ENCODE assay signal across 12 cellular contexts in the genomic region with DNA sequence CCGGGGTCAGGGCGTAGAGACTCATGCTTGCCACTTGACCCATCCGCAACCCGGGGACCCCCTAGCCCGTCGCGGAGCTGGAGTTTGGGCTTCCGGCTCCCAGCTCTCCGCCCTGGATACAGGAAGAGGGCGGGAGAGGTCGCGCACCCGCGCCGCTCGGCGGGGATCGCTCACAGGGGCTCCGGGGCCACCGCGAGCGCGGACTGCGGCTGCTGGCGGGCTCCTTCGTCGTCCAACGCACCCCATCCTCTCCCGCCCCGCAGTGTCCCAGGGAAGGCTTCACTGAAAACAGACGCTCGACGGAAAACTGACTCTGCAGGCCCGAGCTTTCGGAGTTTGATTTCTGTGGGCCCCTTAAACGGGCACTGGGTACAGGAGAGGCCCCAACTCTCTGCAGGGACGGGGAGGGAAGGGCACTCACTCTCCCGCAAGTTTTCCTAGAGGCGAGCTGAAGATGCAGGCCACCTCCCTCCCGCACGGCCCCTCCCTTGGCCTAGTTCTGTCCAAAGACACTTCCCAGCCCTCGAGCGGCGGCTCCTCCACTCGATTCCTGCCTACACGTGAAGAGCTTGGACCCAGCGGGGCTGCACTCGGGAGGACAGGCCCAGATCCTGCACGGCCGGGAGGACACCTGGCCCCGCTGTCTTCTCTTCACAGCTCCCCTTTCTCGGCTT. TPM values are rescaled to one million over a fixed set of nuclear protein-coding genes. Genes with fewer than 3 reads are reported as not detected.
A peak's percentile ranks its signal among the peaks of the same experiment; 100 is the strongest.
DNase-seq lines count a peak whose midpoint lies in the region; FAIRE-seq and TF ChIP-seq lines count a peak whose summit lies in the region.
"Had no signal": no experiment of that assay in that cellular context is flagged by ENCODE, and none has a peak within 500 bp of the region (broad histone marks: within the 10 kb centered on the region; RNA-seq: fewer than 3 reads in every experiment).

No MANE protein-coding gene starts in this region.

- intact Hi-C loops in kidney (cut with DNase I) (no loop called here), colonic mucosa (cut with DNase I) (no loop called here), uterus (cut with DNase I; ENCODE audit: low total_unique reads) (no loop called here)

- H3K27me3 ChIP-seq in subcutaneous abdominal adipose tissue (ENCODE audit: control insufficient read depth in 5 of 5, insufficient read depth in 4 of 5, low read length in 5 of 5) (peaks cover 42 to 83% (median 63%) of the 10 kb centered on the region in 5 donors), colonic mucosa (peaks cover 92% of the 10 kb centered on the region), uterus (peaks cover 5 to 66% of the 10 kb centered on the region in 2 donors)

- peak overlapping the region; percentile 26 for H3K4me3 Mint-ChIP-seq in activated naive CD4-positive, alpha-beta T cell treated with anti-CD3 and anti-CD28 coated beads, Interleukin-2, amount 50 U/mL, for 24 hours
- H3K4me3 Mint-ChIP-seq in activated naive CD8-positive, alpha-beta T cell treated with anti-CD3 and anti-CD28 coated beads for 36 hours: peak overlapping the region; percentile 54

- H3K9ac ChIP-seq in kidney (ENCODE audit: low read length in 2 of 2) (no peak overlapping the region), subcutaneous abdominal adipose tissue (ENCODE audit: low read length in 5 of 5) (no peak overlapping the region), colonic mucosa (ENCODE audit: low read depth in 2 of 2, low read length in 2 of 2) (no peak overlapping the region)

- H3K27me3 Mint-ChIP-seq in activated naive CD4-positive, alpha-beta T cell treated with anti-CD3 and anti-CD28 coated beads, Interleukin-2, amount 50 U/mL, for 24 hours: peaks cover 65% of the 10 kb centered on the region
- peaks cover 94% of the 10 kb centered on the region for H3K27me3 Mint-ChIP-seq in activated naive CD8-positive, alpha-beta T cell treated with anti-CD3 and anti-CD28 coated beads for 36 hours

- FAIRE-seq in kidney (lab: Jason Lieb, UNC): no peak

- no peak overlapping the region for H3K27ac ChIP-seq in kidney (ENCODE audit: low read depth in 2 of 2, low read length in 2 of 2)
- H3K27ac ChIP-seq in subcutaneous abdominal adipose tissue (ENCODE audit: low read depth, low read length): no peak overlapping the region
- H3K27ac ChIP-seq in colonic mucosa: no peak overlapping the region
- H3K27ac ChIP-seq in uterus: no peak overlapping the region
- H3K27ac ChIP-seq: ovary had no signal

- H3K36me3 Mint-ChIP-seq in activated naive CD4-positive, alpha-beta T cell treated with anti-CD3 and anti-CD28 coated beads, Interleukin-2, amount 50 U/mL, for 24 hours: no peaks in the 10 kb centered on the region
- H3K36me3 Mint-ChIP-seq in activated naive CD8-positive, alpha-beta T cell treated with anti-CD3 and anti-CD28 coated beads for 36 hours: no peaks in the 10 kb centered on the region

- H3K4me1 Mint-ChIP-seq in activated naive CD4-positive, alpha-beta T cell treated with anti-CD3 and anti-CD28 coated beads, Interleukin-2, amount 50 U/mL, for 24 hours: peaks cover 30% of the 10 kb centered on the region
- H3K4me1 Mint-ChIP-seq in activated naive CD8-positive, alpha-beta T cell treated with anti-CD3 and anti-CD28 coated beads for 36 hours: peaks cover 40% of the 10 kb centered on the region

- TF ChIP-seq CTCF in kidney (IDR thresholded peaks at IDR 0.05; ENCODE audit: borderline replicate concordance, extremely low read depth, insufficient read depth) (no peak), colonic mucosa (IDR thresholded peaks at IDR 0.05) (no peak), uterus (IDR thresholded peaks at IDR 0.05) (no peak)

- H3K27ac Mint-ChIP-seq in activated naive CD4-positive, alpha-beta T cell treated with anti-CD3 and anti-CD28 coated beads, Interleukin-2, amount 50 U/mL, for 24 hours: no peak overlapping the region
- no peak overlapping the region for H3K27ac Mint-ChIP-seq in activated naive CD8-positive, alpha-beta T cell treated with anti-CD3 and anti-CD28 coated beads for 36 hours

- H3K4me1 ChIP-seq in kidney (ENCODE audit: control insufficient read depth in 1 of 2, insufficient read depth in 1 of 2, low read depth in 1 of 2, low read length in 2 of 2) (peaks cover 0 to 2% of the 10 kb centered on the region in 2 donors), subcutaneous abdominal adipose tissue (ENCODE audit: control insufficient read depth in 5 of 5, insufficient read depth in 5 of 5, low read length in 5 of 5) (peaks cover 0 to 33% (median 29%) of the 10 kb centered on the region in 5 donors), colonic mucosa (no peaks in the 10 kb centered on the region), uterus (no peaks in the 10 kb centered on the region)
- H3K4me1 ChIP-seq: BE2C had no signal

- no peak for DNase-seq in activated naive CD4-positive, alpha-beta T cell treated with anti-CD3 and anti-CD28 coated beads, Interleukin-2, amount 50 U/mL, for 16 hours
- no peak for DNase-seq in activated naive CD8-positive, alpha-beta T cell treated with anti-CD3 and anti-CD28 coated beads for 36 hours
- peak; percentile 72 for DNase-seq in kidney
- no peak for DNase-seq in colonic mucosa
- DNase-seq in uterus: no peak
- no peak for DNase-seq in NCI-H2196 treated with DMSO at 0.1 percent for 48 hours (lab: John Stamatoyannopoulos, UW; ENCODE audit: unreplicated experiment)
- DNase-seq: BE2C, NCI-H226, ovary, SHP77 had no signal

- no peaks in the 10 kb centered on the region for H3K36me3 ChIP-seq in kidney (ENCODE audit: control insufficient read depth in 1 of 2, insufficient read depth in 2 of 2, low read length in 2 of 2)
- no peaks in the 10 kb centered on the region for H3K36me3 ChIP-seq in subcutaneous abdominal adipose tissue (ENCODE audit: control insufficient read depth in 5 of 5, insufficient read depth in 5 of 5, low read length in 5 of 5)
- no peaks in the 10 kb centered on the region for H3K36me3 ChIP-seq in colonic mucosa
- no peaks in the 10 kb centered on the region for H3K36me3 ChIP-seq in uterus
- H3K36me3 ChIP-seq: BE2C, ovary had no signal

- no peak overlapping the region for H3K4me3 ChIP-seq in kidney (ENCODE audit: low read length in 2 of 2)
- H3K4me3 ChIP-seq in subcutaneous abdominal adipose tissue (ENCODE audit: low read depth in 1 of 5, low read length in 5 of 5): peak overlapping the region; percentile 11 to 47 (median 15)
- H3K4me3 ChIP-seq in colonic mucosa: no peak overlapping the region
- no peak overlapping the region for H3K4me3 ChIP-seq in uterus
- H3K4me3 ChIP-seq: ovary had no signal

- H3K9me3 ChIP-seq in kidney (ENCODE audit: control insufficient read depth in 1 of 2, low read length in 2 of 2) (no peaks in the 10 kb centered on the region), subcutaneous abdominal adipose tissue (ENCODE audit: control insufficient read depth in 5 of 5, low read length in 5 of 5) (no peaks in the 10 kb centered on the region), colonic mucosa (no peaks in the 10 kb centered on the region), uterus (no peaks in the 10 kb centered on the region)
- H3K9me3 ChIP-seq: ovary had no signal

- H3K9me3 Mint-ChIP-seq in activated naive CD4-positive, alpha-beta T cell treated with anti-CD3 and anti-CD28 coated beads, Interleukin-2, amount 50 U/mL, for 24 hours: no peaks in the 10 kb centered on the region
- H3K9me3 Mint-ChIP-seq in activated naive CD8-positive, alpha-beta T cell treated with anti-CD3 and anti-CD28 coated beads for 36 hours: no peaks in the 10 kb centered on the region

- TF ChIP-seq POLR2A in uterus (IDR thresholded peaks at IDR 0.05): no peak

RNA-seq across cellular contexts. Expression of gene OLIG3, which starts 5.3 kb away (rescaled TPM):
- total RNA-seq in activated naive CD8-positive, alpha-beta T cell treated with anti-CD3 and anti-CD28 coated beads for 36 hours: under 1 TPM; 0.10 to 0.21 TPM
- not detected for total RNA-seq in kidney
- polyA plus RNA-seq in kidney (ENCODE audit: insufficient read depth, low read depth, low replicate concordance): not detected
- total RNA-seq in colonic mucosa: not detected
- not detected for total RNA-seq in uterus
- total RNA-seq: ovary had no signal
- polyA plus RNA-seq: ovary had no signal

Comparison
In these comparisons a context has a peak if more than half of its experiments do, and no peak if none do; other contexts are left out.
1. H3K4me3 ChIP-seq: peak in subcutaneous abdominal adipose tissue (5 of 5); none in kidney (0 of 2), colonic mucosa (single experiment) and uterus (0 of 2).